In genomic region chr6:36714511-36714910, GRCh38 we compare ENCODE assay signal across 25 cellular contexts. TPM values are rescaled to one million over a fixed set of nuclear protein-coding genes. Genes with fewer than 3 reads are reported as not detected.
"Had no signal": no experiment of that assay in that cellular context is flagged by ENCODE, and none has a peak within 500 bp of the region (broad histone marks: within the 10 kb centered on the region; RNA-seq: fewer than 3 reads in every experiment).

No MANE protein-coding gene starts in this region.

- H3K36me3 Mint-ChIP-seq: activated naive CD4-positive, alpha-beta T cell treated with anti-CD3 and anti-CD28 coated beads, Interleukin-2, amount 50 U/mL, for 72 hours had no signal

- H3K4me3 Mint-ChIP-seq: activated CD4-positive, alpha-beta T cell treated with anti-CD3 and anti-CD28 coated beads, Interleukin-2, amount 10 ng/mL, durations not matched to agents 24 days and 14 days; activated CD8-positive, alpha-beta T cell treated with anti-CD3 and anti-CD28 coated beads, Interleukin-2, amount 10 ng/mL, durations not matched to agents 7 days and 5 days; activated T-cell treated with anti-CD3 and anti-CD28 coated beads, Interleukin-2, amount 50 U/mL, for 4 hours; activated T-helper 1 cell treated with anti-CD3 and anti-CD28 coated beads, Interleukin-12 subunit alpha, Interleukin-12 subunit beta, Interleukin-2, Interleukin-4 antibody, amounts not matched to agents 30 ng/mL and 10 ng/mL and 1 ng/mL, durations not matched to agents 14 hours and 24 hours and 36 hours had no signal

- H3K9me3 Mint-ChIP-seq: activated CD4-positive, alpha-beta T cell treated with anti-CD3 and anti-CD28 coated beads, Interleukin-2, amount 10 ng/mL, durations not matched to agents 24 days and 14 days; activated naive CD4-positive, alpha-beta T cell treated with anti-CD3 and anti-CD28 coated beads, Interleukin-2, amount 50 U/mL, for 72 hours; activated T-cell treated with anti-CD3 and anti-CD28 coated beads, Interleukin-2, amount 50 U/mL, for 4 hours; activated T-helper 1 cell treated with anti-CD3 and anti-CD28 coated beads, Interleukin-12 subunit alpha, Interleukin-12 subunit beta, Interleukin-2, Interleukin-4 antibody, amounts not matched to agents 30 ng/mL and 10 ng/mL and 1 ng/mL, durations not matched to agents 14 hours and 24 hours and 36 hours had no signal

- ATAC-seq: activated CD8-positive, alpha-beta T cell treated with anti-CD3 and anti-CD28 coated beads, Interleukin-2, amount 10 ng/mL, durations not matched to agents 7 days and 5 days; activated naive CD4-positive, alpha-beta T cell treated with anti-CD3 and anti-CD28 coated beads, Interleukin-2, amount 50 U/mL, for 72 hours; activated T-cell treated with anti-CD3 and anti-CD28 coated beads, Interleukin-2, amount 50 U/mL, for 4 hours; body of pancreas; Panc1 had no signal

- DNase-seq: activated CD4-positive, alpha-beta T cell treated with anti-CD3 and anti-CD28 coated beads, Interleukin-2, amount 10 ng/mL, durations not matched to agents 24 days and 14 days; activated CD4-positive, alpha-beta T cell treated with anti-CD3 and anti-CD28 coated beads, Interleukin-2, amount 50 U/mL, for 48 hours; activated CD4-positive, CD25-positive, alpha-beta regulatory T cell; activated CD8-positive, alpha-beta T cell treated with anti-CD3 and anti-CD28 coated beads, Interleukin-2, amount 10 ng/mL, durations not matched to agents 7 days and 5 days; activated naive CD4-positive, alpha-beta T cell; activated T-cell treated with anti-CD3 and anti-CD28 coated beads, Interleukin-2, amount 50 U/mL, for 4 hours; adrenal gland; body of pancreas; MM.1S; MV-4-11; NCI-H1092; NCI-H1436 treated with DMSO at 0.1 percent for 48 hours; NCI-H1694 treated with DMSO at 0.1 percent for 48 hours; NCI-H2029; NCI-H345; NCI-H524 treated with DMSO at 0.1 percent for 48 hours; SHP77; SJCRH30; T1000 had no signal

- H3K27ac Mint-ChIP-seq: activated CD4-positive, alpha-beta T cell treated with anti-CD3 and anti-CD28 coated beads, Interleukin-2, amount 10 ng/mL, durations not matched to agents 24 days and 14 days; activated CD8-positive, alpha-beta T cell treated with anti-CD3 and anti-CD28 coated beads, Interleukin-2, amount 10 ng/mL, durations not matched to agents 7 days and 5 days; activated naive CD4-positive, alpha-beta T cell treated with anti-CD3 and anti-CD28 coated beads, Interleukin-2, amount 50 U/mL, for 72 hours; activated T-helper 1 cell treated with anti-CD3 and anti-CD28 coated beads, Interleukin-12 subunit alpha, Interleukin-12 subunit beta, Interleukin-2, Interleukin-4 antibody, amounts not matched to agents 30 ng/mL and 10 ng/mL and 1 ng/mL, durations not matched to agents 14 hours and 24 hours and 36 hours had no signal

RNA-seq across cellular contexts. Expression of gene RAB44, which starts 16.9 kb away (rescaled TPM):
- total RNA-seq: activated CD4-positive, alpha-beta T cell treated with anti-CD3 and anti-CD28 coated beads, Interleukin-2, amount 10 ng/mL, durations not matched to agents 24 days and 14 days; activated CD8-positive, alpha-beta T cell treated with anti-CD3 and anti-CD28 coated beads, Interleukin-2, amount 10 ng/mL, durations not matched to agents 7 days and 5 days; adrenal gland; LHCN-M2; NCI-H460; RPMI7951; SJCRH30 had no signal
